ENCODE assay signal across 15 cellular contexts in the genomic region with DNA sequence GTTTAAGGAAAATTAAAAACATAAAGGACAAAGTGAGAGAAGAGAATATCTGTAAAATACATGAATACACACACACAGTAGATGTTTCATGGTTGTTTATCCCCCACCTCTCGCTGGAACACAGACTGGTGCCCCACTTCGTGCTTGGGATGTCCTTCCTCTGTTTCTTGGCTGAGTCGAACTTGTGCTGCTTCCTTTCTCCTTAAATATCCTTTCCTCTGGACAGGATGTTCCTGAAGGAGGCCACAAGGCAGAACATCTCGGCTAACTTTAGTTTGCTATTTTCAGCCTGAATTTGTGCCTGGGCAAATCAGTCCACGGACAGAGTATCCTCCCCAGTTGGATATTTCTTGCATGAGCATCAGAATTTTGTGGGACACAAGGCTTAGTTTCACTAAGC. TPM values are rescaled to one million over a fixed set of nuclear protein-coding genes. Genes with fewer than 3 reads are reported as not detected.
DNase-seq lines count a peak whose midpoint lies in the region; ATAC-seq and TF ChIP-seq lines count a peak whose summit lies in the region.
"Had no signal": no experiment of that assay in that cellular context is flagged by ENCODE, and none has a peak within 500 bp of the region (broad histone marks: within the 10 kb centered on the region; RNA-seq: fewer than 3 reads in every experiment).

No MANE protein-coding gene starts in this region.

- 33 to 57% (median 48%) methylated on average over 5 of the region's 5 CpGs for WGBS in spleen, 5 donors

- no peak for TF ChIP-seq CTCF in left ventricle myocardium inferior (IDR thresholded peaks at IDR 0.05; ENCODE audit: borderline replicate concordance)
- no peak for TF ChIP-seq CTCF in spleen (IDR thresholded peaks at IDR 0.05 in 8 of 11, conservative IDR thresholded peaks at IDR 0.05 in 3 of 11)

- no peaks in the 10 kb centered on the region for H3K36me3 Mint-ChIP-seq in naive thymus-derived CD8-positive, alpha-beta T cell

- DNase-seq in EH (ENCODE audit: low read depth) (peak; percentile 29), RPMI8226 (peak; percentile 28), left ventricle myocardium inferior (peak; percentile 19), spleen (no peak), NCI-H1092 treated with DMSO at 0.1 percent for 48 hours (lab: John Stamatoyannopoulos, UW) (no peak)
- no peak for DNase-seq in naive thymus-derived CD8-positive, alpha-beta T cell
- DNase-seq: activated CD4-positive, alpha-beta T cell treated with anti-CD3 and anti-CD28 coated beads, Interleukin-2, amount 10 ng/mL, durations not matched to agents 7 days and 5 days; activated gamma-delta T cell; NCI-H2171; OCI-M1 had no signal

- TF ChIP-seq POLR2A in spleen (IDR thresholded peaks at IDR 0.05), result no peak

- peaks cover 35% of the 10 kb centered on the region for H3K4me1 ChIP-seq in left ventricle myocardium inferior
- H3K4me1 ChIP-seq in spleen, result peaks cover 9 to 81% (median 65%) of the 10 kb centered on the region in 6 donors

- ATAC-seq in GM19328 (IDR thresholded peaks at IDR 0.05; ENCODE audit: unreplicated experiment), result no peak
- no peak for ATAC-seq in GM19023 (IDR thresholded peaks at IDR 0.05; ENCODE audit: unreplicated experiment)
- no peak for ATAC-seq in naive thymus-derived CD8-positive, alpha-beta T cell
- ATAC-seq: esophagus mucosa had no signal

- H3K27me3 ChIP-seq in left ventricle myocardium inferior (ENCODE audit: low read depth) (no peaks in the 10 kb centered on the region), spleen (replicated peaks in 1 of 7) (no peaks in the 10 kb centered on the region)
- H3K27me3 ChIP-seq: BLaER1 had no signal

- H3K27ac Mint-ChIP-seq in naive thymus-derived CD8-positive, alpha-beta T cell, result peak overlapping the region in 2 of 10 donors; percentile 51 to 65
- H3K27ac Mint-ChIP-seq: activated CD4-positive, alpha-beta T cell treated with anti-CD3 and anti-CD28 coated beads, Interleukin-2, amount 10 ng/mL, durations not matched to agents 7 days and 5 days had no signal

- peaks cover 9 to 44% (median 22%) of the 10 kb centered on the region in 4 donors for H3K4me1 Mint-ChIP-seq in naive thymus-derived CD8-positive, alpha-beta T cell

- H3K36me3 ChIP-seq in left ventricle myocardium inferior, result no peaks in the 10 kb centered on the region
- no peaks in the 10 kb centered on the region for H3K36me3 ChIP-seq in spleen
- H3K36me3 ChIP-seq: BLaER1 had no signal

- H3K9me3 Mint-ChIP-seq in naive thymus-derived CD8-positive, alpha-beta T cell, result no peaks in the 10 kb centered on the region

- H3K4me3 ChIP-seq in left ventricle myocardium inferior (no peak overlapping the region), spleen (peak overlapping the region in 3 of 8 donors; percentile 12 to 57 (median 12))
- H3K4me3 ChIP-seq: BLaER1, smooth muscle cell had no signal

- no peak overlapping the region for H3K4me3 Mint-ChIP-seq in naive thymus-derived CD8-positive, alpha-beta T cell
- H3K4me3 Mint-ChIP-seq: activated CD4-positive, alpha-beta T cell treated with anti-CD3 and anti-CD28 coated beads, Interleukin-2, amount 10 ng/mL, durations not matched to agents 7 days and 5 days had no signal

- intact Hi-C loops in left ventricle myocardium inferior (cut with micrococcal nuclease), result no loop called here
- intact Hi-C loops in spleen (cut with DNase I; ENCODE audit: low total_unique reads), result loop anchor here (5.0 kb wide), 1 partner anchor 76 kb away; no protein-coding TSS in a partner anchor

- H3K9me3 ChIP-seq in left ventricle myocardium inferior (replicated peaks) (no peaks in the 10 kb centered on the region), spleen (no peaks in the 10 kb centered on the region)
- H3K9me3 ChIP-seq: BLaER1 had no signal

- H3K27ac ChIP-seq in left ventricle myocardium inferior (replicated peaks) (peak overlapping the region; percentile 84), spleen (peak overlapping the region in 7 of 8 donors; percentile 35 to 97 (median 91))
- H3K27ac ChIP-seq: BLaER1 had no signal

- POLR2A ChIA-PET in naive thymus-derived CD8-positive, alpha-beta T cell (lab: Charles Lee), result interaction anchor here (0.5 kb wide), 1 partner anchor 124 kb away, joined by 3 read pairs; no protein-coding TSS in a partner anchor

- no peaks in the 10 kb centered on the region for H3K27me3 Mint-ChIP-seq in naive thymus-derived CD8-positive, alpha-beta T cell
- H3K27me3 Mint-ChIP-seq: activated CD4-positive, alpha-beta T cell treated with anti-CD3 and anti-CD28 coated beads, Interleukin-2, amount 10 ng/mL, durations not matched to agents 7 days and 5 days had no signal

RNA-seq across cellular contexts. Expression of a gene that starts 54.7 kb away (rescaled TPM):
- 37.9 TPM for total RNA-seq in left ventricle myocardium inferior
- 10 to 100 TPM; 30.3 to 64.0 (median 56.0) TPM for total RNA-seq in spleen
- polyA plus RNA-seq in spleen, result 10 to 100 TPM; 12.5 to 16.8 (median 15.6) TPM
- 10 to 100 TPM; 61.8 to 67.8 TPM for total RNA-seq in naive thymus-derived CD8-positive, alpha-beta T cell
- 10 to 100 TPM in 2 of 3 donors, 1 to 10 TPM in 1; 8.9 to 20.4 (median 13.5) TPM for polyA plus RNA-seq in naive thymus-derived CD8-positive, alpha-beta T cell

Comparison
In these comparisons a context has a peak if more than half of its experiments do, and no peak if none do; other contexts are left out.
1. DNase-seq: peak in EH (single experiment), RPMI8226 (single experiment) and left ventricle myocardium inferior (single experiment); none in spleen (single experiment), NCI-H1092 treated with DMSO at 0.1 percent for 48 hours (single experiment) and naive thymus-derived CD8-positive, alpha-beta T cell (0 of 10).